Comparison of ENCODE assay signal across 21 cellular contexts in genomic region chr16:52740333-52740732, GRCh38.
"Had no signal": no experiment of that assay in that cellular context is flagged by ENCODE, and none has a peak within 500 bp of the region (broad histone marks: within the 10 kb centered on the region; RNA-seq: fewer than 3 reads in every experiment).

No MANE protein-coding gene starts in this region.

- H3K9me3 ChIP-seq: gastroesophageal sphincter, left lung, lower lobe of right lung, mucosa of descending colon had no signal

- H3K36me3 Mint-ChIP-seq: mesothelial cell of epicardium, naive B cell had no signal

- H3K36me3 ChIP-seq: esophagus muscularis mucosa, gastroesophageal sphincter, heart right ventricle, left lung, lower lobe of right lung had no signal

- H3K4me3 Mint-ChIP-seq: mesothelial cell of epicardium, naive B cell had no signal

- H3K4me1 ChIP-seq: esophagus muscularis mucosa, foreskin keratinocyte, gastroesophageal sphincter, heart right ventricle, left lung, lower lobe of right lung had no signal

- H3K27me3 Mint-ChIP-seq: naive B cell had no signal

- H3K27ac ChIP-seq: coronary artery, dorsolateral prefrontal cortex, esophagus muscularis mucosa, foreskin keratinocyte, gastroesophageal sphincter, heart right ventricle, left lung, lower lobe of right lung had no signal

- DNase-seq: dermis blood vessel endothelial cell; dorsolateral prefrontal cortex; effector CD4-positive, alpha-beta T cell; effector memory CD4-positive, alpha-beta T cell; foreskin keratinocyte; head of caudate nucleus; heart right ventricle; hippocampal formation; left cardiac atrium; left lung; left ventricle myocardium superior; lower lobe of right lung; mesenchymal stem cell; mucosa of descending colon; naive B cell had no signal

- H3K4me3 ChIP-seq: coronary artery, dorsolateral prefrontal cortex, esophagus muscularis mucosa, gastroesophageal sphincter, heart right ventricle, left lung, lower lobe of right lung, mucosa of descending colon had no signal

- H3K4me1 Mint-ChIP-seq: naive B cell had no signal

- ATAC-seq: foreskin keratinocyte, gastroesophageal sphincter, heart right ventricle, left cardiac atrium, left lung, left ventricle myocardium superior, lower lobe of right lung, mucosa of descending colon had no signal

- FAIRE-seq: endothelial cell of umbilical vein, keratinocyte had no signal

- H3K27me3 ChIP-seq: foreskin keratinocyte, heart right ventricle, left lung had no signal

- H3K27ac Mint-ChIP-seq: mesothelial cell of epicardium, naive B cell had no signal
